In the genomic region with DNA sequence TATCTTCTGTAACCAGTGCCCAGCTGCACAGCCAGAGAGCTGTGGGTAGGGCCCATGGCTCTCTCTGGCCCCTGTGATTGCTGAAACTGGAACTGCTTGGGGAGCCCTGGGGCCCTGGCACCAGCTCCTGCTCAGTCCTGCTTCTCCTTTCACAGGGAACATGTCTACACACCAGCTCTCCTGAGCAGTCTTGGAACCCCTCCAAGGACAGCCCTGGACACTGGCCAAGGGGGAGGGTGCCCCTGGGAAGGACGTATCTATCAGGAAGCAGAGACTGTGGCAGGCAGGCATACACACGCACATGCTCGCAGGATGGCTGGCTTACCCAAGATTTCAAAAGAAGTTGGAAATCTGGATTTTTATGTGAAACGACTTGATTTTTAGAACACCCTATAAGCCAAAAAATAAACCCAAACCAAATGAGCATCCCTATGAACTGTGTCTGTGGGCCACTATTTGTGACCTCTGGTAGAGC, we compare ENCODE assay signal across 8 cellular contexts. TPM values are rescaled to one million over a fixed set of nuclear protein-coding genes. Genes with fewer than 3 reads are reported as not detected.
DNase-seq lines count a peak whose midpoint lies in the region; ATAC-seq, FAIRE-seq and TF ChIP-seq lines count a peak whose summit lies in the region.

No MANE protein-coding gene starts in this region.

- ATAC-seq in HepG2: peak; percentile 42

- H3K27ac ChIP-seq in SJSA1 (peak overlapping the region; percentile 64), cingulate gyrus (ENCODE audit: low read depth, low read length) (peak overlapping the region; percentile 96), HepG2 (ENCODE audit: extremely low read length, insufficient read depth, low read length) (no peak overlapping the region), substantia nigra (ENCODE audit: low read depth, low read length, poor library complexity, severe bottlenecking) (peak overlapping the region; percentile 81)

- H3K79me2 ChIP-seq in HepG2 (ENCODE audit: insufficient read depth, low read length): no peaks in the 10 kb centered on the region

- H3K4me1 ChIP-seq in SJSA1 (replicated peaks) (peaks cover 48% of the 10 kb centered on the region), HepG2 (ENCODE audit: insufficient read depth, low read length) (peaks cover 20% of the 10 kb centered on the region)

- no TSS peak for BruUV-seq in HepG2 (replicated peaks; lab: Mats Ljungman, UMichigan)

- POLR2A ChIA-PET in HepG2 (lab: Yijun Ruan, JAX): interaction anchor here (1.3 kb wide), 1 partner anchor 179 kb away, joined by 4 read pairs; no protein-coding TSS in a partner anchor

- intact Hi-C loops in HepG2 (cut with micrococcal nuclease; ENCODE audit: unreplicated experiment): loop anchor here (5.0 kb wide), 1 partner anchor 193 kb away; no protein-coding TSS in a partner anchor

- TF ChIP-seq POLR2A in HepG2 (IDR thresholded peaks at IDR 0.05; ENCODE audit: insufficient read depth in 1 of 2, low read depth in 2 of 2, low read length in 2 of 2): no peak

- no peak for TF ChIP-seq CTCF in HepG2 (CRISPR knock-in tag; IDR thresholded peaks at IDR 0.05)

- in situ Hi-C loops in HepG2 (cut with HindIII; ENCODE audit: extremely low pct_ligation_motif_present, low pct_unique_long_range_greater_than_20kb): loop anchor here (5.0 kb wide), 1 partner anchor 178 kb away; no protein-coding TSS in a partner anchor

- 5% methylated on average over 4 of the region's 4 CpGs for WGBS in HepG2 (ENCODE audit: low lambda C conversion rate)

- no peak overlapping the region for H2AFZ ChIP-seq in HepG2 (ENCODE audit: low read length)

- TF ChIP-seq EP300 in HepG2 (IDR thresholded peaks at IDR 0.05; ENCODE audit: low read depth in 2 of 2, low read length in 2 of 2) (no peak), HepG2 (CRISPR knock-in tag; IDR thresholded peaks at IDR 0.05; ENCODE audit: borderline replicate concordance) (no peak)

- TF ChIP-seq RAD21 in HepG2 (CRISPR knock-in tag; IDR thresholded peaks at IDR 0.05): no peak

- H3K4me3 ChIP-seq in SJSA1 (no peak overlapping the region), HepG2 (replicated peaks in 1 of 3; ENCODE audit: insufficient read depth in 1 of 3, low read depth in 2 of 3, low read length in 3 of 3) (peak overlapping the region in 1 of 3 experiments; percentile 27; a peak in 1 of 6 replicates)

- no peaks in the 10 kb centered on the region for H3K27me3 ChIP-seq in SJSA1 (replicated peaks)
- no peaks in the 10 kb centered on the region for H3K27me3 ChIP-seq in HepG2 (ENCODE audit: control insufficient read depth in 1 of 2, insufficient read depth in 2 of 2, low read length in 2 of 2)

- H4K20me1 ChIP-seq in HepG2 (ENCODE audit: insufficient read depth, low read length): no peaks in the 10 kb centered on the region

- CTCF ChIA-PET in HepG2 (lab: Yijun Ruan, JAX; ENCODE audit: low intra/inter-chr PET ratio, low total read pairs): interaction anchor here (2.0 to 2.6 kb wide), 2 partner anchors 179 to 192 kb away, joined by 11 to 40 read pairs; no protein-coding TSS in a partner anchor

- DNase-seq in DMS79 (lab: John Stamatoyannopoulos, UW) (peak; percentile 96), M059J (ENCODE audit: low read depth) (peak; percentile 98), SJSA1 (ENCODE audit: low read depth in 1 of 2, low spot score in 2 of 2) (peak; percentile 86 to 88), HepG2 (ENCODE audit: low spot score) (no peak), substantia nigra (lab: John Stamatoyannopoulos, UW) (peak in 48 of 49 donors; percentile 22 to 95 (median 76)), SW 1271 (lab: John Stamatoyannopoulos, UW) (no peak)
- DNase-seq in effector CD8-positive, alpha-beta T cell (lab: John Stamatoyannopoulos, UW): no peak

- peak overlapping the region; percentile 43 for H3K4me2 ChIP-seq in HepG2 (ENCODE audit: low read depth, low read length)

- no peaks in the 10 kb centered on the region for H3K9me3 ChIP-seq in SJSA1 (replicated peaks)
- no peaks in the 10 kb centered on the region for H3K9me3 ChIP-seq in HepG2 (ENCODE audit: low read length)

- FAIRE-seq in HepG2 (lab: Jason Lieb, UNC): no peak

- H3K9ac ChIP-seq in HepG2 (ENCODE audit: insufficient read depth, low read depth, low read length): no peak overlapping the region

- H3K36me3 ChIP-seq in SJSA1: no peaks in the 10 kb centered on the region
- no peaks in the 10 kb centered on the region for H3K36me3 ChIP-seq in HepG2 (replicated peaks in 1 of 2; ENCODE audit: control insufficient read depth in 1 of 2, insufficient read depth in 2 of 2, low read length in 2 of 2)

TF ChIP-seq in HepG2, 621 proteins besides CTCF, POLR2A, EP300 and RAD21:
- TF ChIP-seq ZNF724P (CRISPR knock-in tag; IDR thresholded peaks at IDR 0.05; ENCODE audit: borderline replicate concordance) (no peak), ARNT (IDR thresholded peaks at IDR 0.05) (no peak), SKI (IDR thresholded peaks at IDR 0.05; ENCODE audit: partially characterized antibody) (no peak), AGO2 (optimal IDR thresholded peaks at IDR 0.05; ENCODE audit: low read depth, low read length) (no peak), KMT2A (CRISPR knock-in tag; IDR thresholded peaks at IDR 0.05) (no peak)
TF ChIP-seq in HepG2: peak in this region for 0.

RNA-seq across cellular contexts. Expression of gene TRAF1, which starts 8.8 kb away (rescaled TPM):
- 4.9 and 5.7 TPM in 2 replicates for total RNA-seq in M059J (2014; rRNA removed; shearing (Covaris generic))
- 0.13 and 1.7 TPM in 2 replicates for total RNA-seq in SJSA1 (2014; rRNA removed; shearing (Covaris generic))
- total RNA-seq in HepG2 (2016; rRNA removed; fragmentation: Illumina TruSeq; extraction: Trizol): 0.11 and 0.44 TPM in 2 replicates
- total RNA-seq in HepG2 (2016; cell fraction: cytosol; rRNA removed; fragmentation: Illumina TruSeq; extraction: Trizol; ENCODE audit: low read depth): 0.09 and 0.10 TPM in 2 replicates
- total RNA-seq in HepG2 (2016; cell fraction: insoluble cytoplasmic fraction; rRNA removed; fragmentation: Illumina TruSeq; extraction: Trizol): 0.25 and 0.39 TPM in 2 replicates
- total RNA-seq in HepG2 (2016; cell fraction: membrane; rRNA removed; fragmentation: Illumina TruSeq; extraction: Trizol): 0.09 and 0.21 TPM in 2 replicates
- 0.75 and 0.87 TPM in 2 replicates for total RNA-seq in HepG2 (2016; cell fraction: nucleus; rRNA removed; fragmentation: Illumina TruSeq; extraction: Trizol)
- polyA plus RNA-seq in HepG2 (2011; rRNA removed): 1.0 and 1.8 TPM in 2 replicates
- 0.48 and 0.60 TPM in 2 replicates for polyA plus RNA-seq in HepG2 (2011; cell fraction: cytosol; rRNA removed)
- 5.5 and 7.6 TPM in 2 replicates for polyA plus RNA-seq in HepG2 (2011; cell fraction: nucleus; rRNA removed)
- 0.59 and 0.96 TPM in 2 replicates for polyA plus RNA-seq in HepG2 (2012)
- 0.07 and 0.10 TPM in 2 replicates for polyA plus RNA-seq in HepG2 (2016; cell fraction: cytosol; fragmentation: Illumina TruSeq; extraction: Trizol; ENCODE audit: low read depth)
- 0.19 and 0.26 TPM in 2 replicates for polyA plus RNA-seq in HepG2 (2016; cell fraction: insoluble cytoplasmic fraction; fragmentation: Illumina TruSeq; extraction: Trizol; ENCODE audit: low read depth)
- polyA plus RNA-seq in HepG2 (2016; cell fraction: membrane; fragmentation: Illumina TruSeq; extraction: Trizol; ENCODE audit: low read depth): 0.09 and 0.19 TPM in 2 replicates
- 2.2 TPM in 2 replicates for polyA plus RNA-seq in HepG2 (2016; cell fraction: nucleus; fragmentation: Illumina TruSeq; extraction: Trizol; ENCODE audit: insufficient read depth, low read depth)
- polyA minus RNA-seq in HepG2 (2011; rRNA and poly(A)+ RNA removed; ENCODE audit: low replicate concordance): 0.91 and 1.4 TPM in 2 replicates
- 0.09 and 0.20 TPM in 2 replicates for polyA minus RNA-seq in HepG2 (2011; cell fraction: cytosol; rRNA and poly(A)+ RNA removed)
- 3.5 and 3.7 TPM in 2 replicates for polyA minus RNA-seq in HepG2 (2011; cell fraction: nucleus; rRNA and poly(A)+ RNA removed)

RNA-seq across cellular contexts. Expression of gene PHF19, which starts 58.4 kb away (rescaled TPM):
- 41.5 and 62.8 TPM in 2 replicates for total RNA-seq in M059J (2014; rRNA removed; shearing (Covaris generic))
- 68.3 and 69.6 TPM in 2 replicates for total RNA-seq in SJSA1 (2014; rRNA removed; shearing (Covaris generic))
- total RNA-seq in HepG2 (2016; rRNA removed; fragmentation: Illumina TruSeq; extraction: Trizol): 38.9 and 41.3 TPM in 2 replicates
- 37.4 and 48.9 TPM in 2 replicates for total RNA-seq in HepG2 (2016; cell fraction: cytosol; rRNA removed; fragmentation: Illumina TruSeq; extraction: Trizol; ENCODE audit: low read depth)
- 37.1 and 41.5 TPM in 2 replicates for total RNA-seq in HepG2 (2016; cell fraction: insoluble cytoplasmic fraction; rRNA removed; fragmentation: Illumina TruSeq; extraction: Trizol)
- total RNA-seq in HepG2 (2016; cell fraction: membrane; rRNA removed; fragmentation: Illumina TruSeq; extraction: Trizol): 43.2 and 56.9 TPM in 2 replicates
- total RNA-seq in HepG2 (2016; cell fraction: nucleus; rRNA removed; fragmentation: Illumina TruSeq; extraction: Trizol): 34.7 and 40.7 TPM in 2 replicates
- 25.5 and 29.7 TPM in 2 replicates for polyA plus RNA-seq in HepG2 (2011; rRNA removed)
- polyA plus RNA-seq in HepG2 (2011; cell fraction: cytosol; rRNA removed): 20.2 and 33.0 TPM in 2 replicates
- polyA plus RNA-seq in HepG2 (2011; cell fraction: nucleus; rRNA removed): 61.0 and 76.3 TPM in 2 replicates
- polyA plus RNA-seq in HepG2 (2012): 20.3 and 24.3 TPM in 2 replicates
- 79.2 and 107 TPM in 2 replicates for polyA plus RNA-seq in HepG2 (2016; cell fraction: cytosol; fragmentation: Illumina TruSeq; extraction: Trizol; ENCODE audit: low read depth)
- 42.2 and 45.3 TPM in 2 replicates for polyA plus RNA-seq in HepG2 (2016; cell fraction: insoluble cytoplasmic fraction; fragmentation: Illumina TruSeq; extraction: Trizol; ENCODE audit: low read depth)
- 66.8 and 74.2 TPM in 2 replicates for polyA plus RNA-seq in HepG2 (2016; cell fraction: membrane; fragmentation: Illumina TruSeq; extraction: Trizol; ENCODE audit: low read depth)
- 60.4 and 66.8 TPM in 2 replicates for polyA plus RNA-seq in HepG2 (2016; cell fraction: nucleus; fragmentation: Illumina TruSeq; extraction: Trizol; ENCODE audit: insufficient read depth, low read depth)
- 67.2 and 159 TPM in 2 replicates for polyA minus RNA-seq in HepG2 (2011; rRNA and poly(A)+ RNA removed; ENCODE audit: low replicate concordance)
- polyA minus RNA-seq in HepG2 (2011; cell fraction: cytosol; rRNA and poly(A)+ RNA removed): 15.8 and 17.7 TPM in 2 replicates
- polyA minus RNA-seq in HepG2 (2011; cell fraction: nucleus; rRNA and poly(A)+ RNA removed): 34.7 and 42.2 TPM in 2 replicates

Comparison
In these comparisons a context has a peak if more than half of its experiments do, and no peak if none do; other contexts are left out.
1. DNase-seq: peak in DMS79 (single experiment), M059J (single experiment), SJSA1 (2 of 2) and substantia nigra (48 of 49); none in HepG2 (single experiment), effector CD8-positive, alpha-beta T cell (single experiment) and SW 1271 (0 of 2).